Comparison of ENCODE assay signal across 8 cellular contexts in genomic region chr11:63592975-63593395, GRCh38. TPM values are rescaled to one million over a fixed set of nuclear protein-coding genes. Genes with fewer than 3 reads are reported as not detected.
DNase-seq lines count a peak whose midpoint lies in the region; ATAC-seq and TF ChIP-seq lines count a peak whose summit lies in the region.

No MANE protein-coding gene starts in this region.

- TF ChIP-seq POLR2A in esophagus squamous epithelium (IDR thresholded peaks at IDR 0.05) (no peak), gastrocnemius medialis (IDR thresholded peaks at IDR 0.05) (no peak)

- peak; percentile 16 for DNase-seq in activated naive CD4-positive, alpha-beta T cell treated with anti-CD3 and anti-CD28 coated beads for 36 hours
- no peak for DNase-seq in activated naive CD4-positive, alpha-beta T cell treated with anti-CD3 and anti-CD28 coated beads, Interleukin-2, amount 50 U/mL, for 16 hours
- DNase-seq in OCI-M1 (lab: John Stamatoyannopoulos, UW), result peak; percentile 30
- no peak for DNase-seq in esophagus squamous epithelium (lab: John Stamatoyannopoulos, UW)
- DNase-seq in gastrocnemius medialis, result no peak
- no peak for DNase-seq in NCI-H524 treated with DMSO at 0.1 percent for 48 hours (lab: John Stamatoyannopoulos, UW)

- CTCF ChIA-PET in activated naive CD4-positive, alpha-beta T cell treated with anti-CD3 and anti-CD28 coated beads for 36 hours (lab: Charles Lee), result interaction anchor here (0.7 kb wide), 1 partner anchor 60 kb away, joined by 3 read pairs; no protein-coding TSS in a partner anchor

- H3K4me1 Mint-ChIP-seq in activated naive CD4-positive, alpha-beta T cell treated with anti-CD3 and anti-CD28 coated beads for 36 hours (ENCODE audit: low read depth), result no peaks in the 10 kb centered on the region

- in situ Hi-C loops in gastrocnemius medialis (cut with MboI; ENCODE audit: low sequenced_read_pairs in 4 of 4), result no loop called here

- H3K4me3 Mint-ChIP-seq in activated naive CD4-positive, alpha-beta T cell treated with anti-CD3 and anti-CD28 coated beads for 36 hours, result no peak overlapping the region

- no peaks in the 10 kb centered on the region for H3K27me3 Mint-ChIP-seq in activated naive CD4-positive, alpha-beta T cell treated with anti-CD3 and anti-CD28 coated beads for 36 hours (ENCODE audit: low read depth)

- ATAC-seq in gastrocnemius medialis (peak in 1 of 2 donors; percentile 37), GM18511 (IDR thresholded peaks at IDR 0.05; ENCODE audit: unreplicated experiment) (no peak), GM18907 (IDR thresholded peaks at IDR 0.05; ENCODE audit: unreplicated experiment) (no peak)

- H3K27ac ChIP-seq in esophagus squamous epithelium, result no peak overlapping the region
- no peak overlapping the region for H3K27ac ChIP-seq in gastrocnemius medialis

- H3K4me1 ChIP-seq in esophagus squamous epithelium, result no peaks in the 10 kb centered on the region
- H3K4me1 ChIP-seq in gastrocnemius medialis, result peaks cover 0 to 9% of the 10 kb centered on the region in 2 donors

- peaks cover 0 to 29% (median 0%) of the 10 kb centered on the region in 3 donors for H3K36me3 ChIP-seq in esophagus squamous epithelium
- H3K36me3 ChIP-seq in gastrocnemius medialis, result peaks cover 0 to 53% of the 10 kb centered on the region in 2 donors

- H3K9me3 Mint-ChIP-seq in activated naive CD4-positive, alpha-beta T cell treated with anti-CD3 and anti-CD28 coated beads for 36 hours, result no peaks in the 10 kb centered on the region

- H3K36me3 Mint-ChIP-seq in activated naive CD4-positive, alpha-beta T cell treated with anti-CD3 and anti-CD28 coated beads for 36 hours (ENCODE audit: low read depth), result peaks cover 2% of the 10 kb centered on the region

- peak in 5 of 6 experiments; percentile 15 to 56 (median 30) for TF ChIP-seq CTCF in esophagus squamous epithelium (IDR thresholded peaks at IDR 0.05)
- peak in 3 of 5 experiments; percentile 33 to 42 (median 38) for TF ChIP-seq CTCF in gastrocnemius medialis (IDR thresholded peaks at IDR 0.05 in 4 of 5, conservative IDR thresholded peaks at IDR 0.05 in 1 of 5)

- 65 to 92% methylated on average over 2 to 4 of the region's 4 CpGs for WGBS in esophagus squamous epithelium, 2 donors

- no peaks in the 10 kb centered on the region for H3K27me3 ChIP-seq in esophagus squamous epithelium
- no peaks in the 10 kb centered on the region for H3K27me3 ChIP-seq in gastrocnemius medialis

- intact Hi-C loops in activated naive CD4-positive, alpha-beta T cell treated with anti-CD3 and anti-CD28 coated beads for 36 hours (cut with micrococcal nuclease), result no loop called here
- intact Hi-C loops in esophagus squamous epithelium (cut with DNase I), result no loop called here
- intact Hi-C loops in gastrocnemius medialis (cut with DNase I; ENCODE audit: low total_unique reads), result no loop called here

- H3K4me3 ChIP-seq in esophagus squamous epithelium (no peak overlapping the region), gastrocnemius medialis (no peak overlapping the region)

- H3K27ac Mint-ChIP-seq in activated naive CD4-positive, alpha-beta T cell treated with anti-CD3 and anti-CD28 coated beads for 36 hours, result no peak overlapping the region

- H3K9me3 ChIP-seq in esophagus squamous epithelium (no peaks in the 10 kb centered on the region), gastrocnemius medialis (no peaks in the 10 kb centered on the region)

RNA-seq across cellular contexts. Expression of gene PLAAT3, which starts 21.2 kb away (rescaled TPM):
- 1 to 10 TPM; 3.5 to 3.7 TPM for total RNA-seq in activated naive CD4-positive, alpha-beta T cell treated with anti-CD3 and anti-CD28 coated beads for 36 hours
- total RNA-seq in esophagus squamous epithelium (10 to 100 TPM in 1 of 4 donors, 1 to 10 TPM in 2, under 1 TPM in 1; 0.57 to 15.4 (median 4.5) TPM), gastrocnemius medialis (10 to 100 TPM; 58.0 to 76.5 (median 67.5) TPM)

RNA-seq across cellular contexts. Expression of gene PLAAT2, which starts 29.8 kb away (rescaled TPM):
- total RNA-seq in activated naive CD4-positive, alpha-beta T cell treated with anti-CD3 and anti-CD28 coated beads for 36 hours, result not detected
- under 1 TPM in 1 of 4 donors, not detected in 3; 0.47 TPM for total RNA-seq in esophagus squamous epithelium
- not detected for total RNA-seq in gastrocnemius medialis

RNA-seq across cellular contexts. Expression of gene PLAAT4, which starts 56.4 kb away (rescaled TPM):
- total RNA-seq in activated naive CD4-positive, alpha-beta T cell treated with anti-CD3 and anti-CD28 coated beads for 36 hours, result 10 to 100 TPM; 16.1 to 16.6 TPM
- 10 to 100 TPM in 2 of 4 donors, 1 to 10 TPM in 2; 3.9 to 32.6 (median 11.7) TPM for total RNA-seq in esophagus squamous epithelium
- total RNA-seq in gastrocnemius medialis, result 10 to 100 TPM in 1 of 4 donors, 1 to 10 TPM in 3; 3.1 to 13.2 (median 5.8) TPM

Comparison
In these comparisons a context has a peak if more than half of its experiments do, and no peak if none do; other contexts are left out.
1. DNase-seq: peak in activated naive CD4-positive, alpha-beta T cell treated with anti-CD3 and anti-CD28 coated beads for 36 hours (single experiment) and OCI-M1 (single experiment); none in activated naive CD4-positive, alpha-beta T cell treated with anti-CD3 and anti-CD28 coated beads, Interleukin-2, amount 50 U/mL, for 16 hours (single experiment), esophagus squamous epithelium (single experiment), gastrocnemius medialis (0 of 2) and NCI-H524 treated with DMSO at 0.1 percent for 48 hours (single experiment).